9 cellular contexts compared by ENCODE assay signal in the genomic region with DNA sequence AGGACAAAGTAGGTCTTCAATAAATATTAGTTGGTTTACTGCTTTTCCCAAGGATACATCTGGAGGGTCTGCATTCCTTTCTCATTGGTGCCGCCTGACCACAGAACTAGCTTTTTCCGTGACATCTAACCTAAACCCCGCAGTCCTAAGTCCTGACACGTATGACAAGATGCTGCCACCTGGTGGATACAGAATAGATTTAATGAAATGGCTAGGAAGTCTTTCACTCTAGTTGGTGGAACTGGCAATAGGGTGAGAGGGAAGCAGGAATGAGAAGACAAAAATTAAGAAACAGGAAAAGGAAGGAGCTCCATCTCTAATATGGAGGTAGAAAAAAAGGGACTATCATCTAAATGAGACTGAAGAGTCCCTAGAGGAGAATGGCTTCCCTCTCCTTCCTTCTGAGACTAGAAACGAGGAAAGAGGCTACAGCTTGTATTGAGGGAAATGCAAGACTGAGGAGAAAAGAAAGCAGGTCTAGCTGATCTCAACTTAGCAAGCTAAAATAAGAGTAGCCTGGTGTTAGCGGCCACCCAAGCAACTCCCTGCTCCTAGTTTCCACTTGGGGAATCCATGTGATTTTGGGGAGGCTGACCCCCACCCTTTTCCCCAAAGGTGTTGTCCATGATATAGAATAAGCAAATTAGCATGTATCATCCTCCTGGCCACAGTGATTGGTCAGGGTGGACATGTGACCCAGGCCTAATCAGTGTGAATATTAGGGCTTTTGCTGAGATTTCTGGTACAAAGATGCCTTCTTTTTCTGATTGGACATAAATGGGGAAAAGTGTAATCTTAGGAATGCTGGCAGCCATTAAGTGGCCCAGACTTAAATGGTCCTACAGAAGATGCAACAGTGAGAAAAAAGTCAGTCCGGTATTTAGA. TPM values are rescaled to one million over a fixed set of nuclear protein-coding genes. Genes with fewer than 3 reads are reported as not detected.
DNase-seq lines count a peak whose midpoint lies in the region; ATAC-seq, FAIRE-seq and TF ChIP-seq lines count a peak whose summit lies in the region.
"Had no signal": no experiment of that assay in that cellular context is flagged by ENCODE, and none has a peak within 500 bp of the region (broad histone marks: within the 10 kb centered on the region; RNA-seq: fewer than 3 reads in every experiment).

No MANE protein-coding gene starts in this region.

- peaks cover 37% of the 10 kb centered on the region for H3K36me3 Mint-ChIP-seq in CD4-positive, alpha-beta T cell (ENCODE audit: low read depth)
- peaks cover 37% of the 10 kb centered on the region for H3K36me3 Mint-ChIP-seq in T-helper 2 cell treated with Interferon-gamma antibody and Interleukin-4, amounts not matched to agents 5 μg/mL and 100 μg/mL, for 36 hours (ENCODE audit: low read depth)

- no peaks in the 10 kb centered on the region for H3K9me3 Mint-ChIP-seq in CD4-positive, alpha-beta T cell
- H3K9me3 Mint-ChIP-seq in T-helper 2 cell treated with Interferon-gamma antibody and Interleukin-4, amounts not matched to agents 5 μg/mL and 100 μg/mL, for 36 hours, result no peaks in the 10 kb centered on the region

- intact Hi-C loops in CD4-positive, alpha-beta T cell (cut with DNase I, micrococcal nuclease), result loop anchor here (1.0 to 10.0 kb wide), 7 partner anchors 13 to 266 kb away; partner anchors contain the start of genes GABPB2 (in 1 of the 2), PIP5K1A (in 1 of the 2), VPS72 (in 1 of the 2) and ZNF687 (in 1 of the 2)

- no peaks in the 10 kb centered on the region for H3K27me3 ChIP-seq in CD4-positive, alpha-beta T cell (ENCODE audit: control insufficient read depth, insufficient read depth, low read length)
- H3K27me3 ChIP-seq in HAP-1 (ENCODE audit: low read depth) (no peaks in the 10 kb centered on the region), bronchial epithelial cell (ENCODE audit: control insufficient read depth, insufficient read depth, low read length) (no peaks in the 10 kb centered on the region)

- no peaks in the 10 kb centered on the region for H3K9me3 ChIP-seq in CD4-positive, alpha-beta T cell (ENCODE audit: control insufficient read depth, low read length)
- no peaks in the 10 kb centered on the region for H3K9me3 ChIP-seq in HAP-1

- peak; percentile 85 for TF ChIP-seq CTCF in CD4-positive, alpha-beta T cell (IDR thresholded peaks at IDR 0.05)
- peak; percentile 58 for TF ChIP-seq CTCF in bronchial epithelial cell (IDR thresholded peaks at IDR 0.05; ENCODE audit: insufficient read depth, low read length, severe bottlenecking)

- CTCF ChIA-PET in CD4-positive, alpha-beta T cell (lab: Charles Lee), result interaction anchor here (0.5 to 3.7 kb wide), 32 partner anchors 9 to 253 kb away, joined by 3 to 54 read pairs (median 5); partner anchors contain the start of genes PI4KB, PSMD4, VPS72 and ZNF687

- no peak overlapping the region for H3K4me3 ChIP-seq in HAP-1
- no peak overlapping the region for H3K4me3 ChIP-seq in bronchial epithelial cell (ENCODE audit: low read depth, low read length)

- H3K4me3 Mint-ChIP-seq in CD4-positive, alpha-beta T cell, result no peak overlapping the region
- H3K4me3 Mint-ChIP-seq in T-helper 2 cell treated with Interferon-gamma antibody and Interleukin-4, amounts not matched to agents 5 μg/mL and 100 μg/mL, for 36 hours, result no peak overlapping the region

- H3K27ac ChIP-seq in CD4-positive, alpha-beta T cell (ENCODE audit: low read depth, low read length), result no peak overlapping the region

- in situ Hi-C loops in HAP-1 (cut with MboI; ENCODE audit: low sequenced_read_pairs), result no loop called here

- peaks cover 3% of the 10 kb centered on the region for H3K4me1 ChIP-seq in HAP-1

- H3K36me3 ChIP-seq in HAP-1 (replicated peaks) (peaks cover 25% of the 10 kb centered on the region), bronchial epithelial cell (ENCODE audit: control insufficient read depth, insufficient read depth, low read length) (peaks cover 17% of the 10 kb centered on the region)

- no peaks in the 10 kb centered on the region for H3K27me3 Mint-ChIP-seq in CD4-positive, alpha-beta T cell
- no peaks in the 10 kb centered on the region for H3K27me3 Mint-ChIP-seq in T-helper 2 cell treated with Interferon-gamma antibody and Interleukin-4, amounts not matched to agents 5 μg/mL and 100 μg/mL, for 36 hours (ENCODE audit: low read depth)

- no peak for FAIRE-seq in bronchial epithelial cell (lab: Jason Lieb, UNC)

- peak; percentile 93 for ATAC-seq in CD4-positive, alpha-beta T cell (ENCODE audit: poor library complexity)
- ATAC-seq in HG03378 (IDR thresholded peaks at IDR 0.05; ENCODE audit: unreplicated experiment), result no peak

- DNase-seq in CD4-positive, alpha-beta T cell, result peak in 6 of 10 experiments; percentile 12 to 41 (median 30)
- DNase-seq in HAP-1 (ENCODE audit: low spot score in 2 of 2) (peak; percentile 67 to 82), NCI-H2081 (lab: John Stamatoyannopoulos, UW) (peak; percentile 87 to 90), bronchial epithelial cell (ENCODE audit: low read depth) (peak; percentile 74), inferior parietal cortex (ENCODE audit: extremely low spot score) (peak; percentile 96)
- DNase-seq in T-helper 2 cell treated with Interferon-gamma antibody and Interleukin-4, amounts not matched to agents 5 μg/mL and 100 μg/mL, for 36 hours (ENCODE audit: low spot score), result peak; percentile 41
- DNase-seq in stimulated activated CD4-positive, alpha-beta T cell treated with anti-CD3 and anti-CD28 coated beads, Interleukin-2, amount 100 ng/mL, for 24 hours, result peak; percentile 24 to 54

- POLR2A ChIA-PET in CD4-positive, alpha-beta T cell (lab: Charles Lee), result interaction anchor here (0.6 to 3.2 kb wide), 9 partner anchors 9 to 241 kb away, joined by 3 to 29 read pairs (median 3); partner anchors contain the start of genes PI4KB, PSMB4 and ZNF687

- peak overlapping the region; percentile 7 for H3K27ac Mint-ChIP-seq in CD4-positive, alpha-beta T cell
- H3K27ac Mint-ChIP-seq in T-helper 2 cell treated with Interferon-gamma antibody and Interleukin-4, amounts not matched to agents 5 μg/mL and 100 μg/mL, for 36 hours, result peak overlapping the region; percentile 66

- peaks cover 21% of the 10 kb centered on the region for H3K4me1 Mint-ChIP-seq in CD4-positive, alpha-beta T cell (ENCODE audit: low read depth)
- peaks cover 21% of the 10 kb centered on the region for H3K4me1 Mint-ChIP-seq in T-helper 2 cell treated with Interferon-gamma antibody and Interleukin-4, amounts not matched to agents 5 μg/mL and 100 μg/mL, for 36 hours (ENCODE audit: low read depth)

RNA-seq across cellular contexts. Expression of gene RFX5, which starts 5.9 kb away (rescaled TPM):
- 10 to 100 TPM; 62.0 to 65.7 TPM for total RNA-seq in CD4-positive, alpha-beta T cell
- total RNA-seq in bronchial epithelial cell, result 8.8 and 16.6 TPM in 2 replicates

RNA-seq across cellular contexts. Expression of gene PI4KB, which starts 13.9 kb away (rescaled TPM):
- 10 to 100 TPM; 50.2 to 51.0 TPM for total RNA-seq in CD4-positive, alpha-beta T cell
- total RNA-seq in bronchial epithelial cell, result 20.8 and 30.9 TPM in 2 replicates

RNA-seq across cellular contexts. Expression of gene SELENBP1, which starts 31.4 kb away (rescaled TPM):
- not detected for total RNA-seq in CD4-positive, alpha-beta T cell
- total RNA-seq in bronchial epithelial cell, result 4.2 and 7.0 TPM in 2 replicates
- total RNA-seq: activated CD8-positive, alpha-beta memory T cell treated with anti-CD3 and anti-CD28 coated beads for 36 hours had no signal

RNA-seq across cellular contexts. Expression of gene PSMB4, which starts 58.3 kb away (rescaled TPM):
- total RNA-seq in CD4-positive, alpha-beta T cell, result 100 to 1,000 TPM; 316 to 324 TPM
- total RNA-seq in bronchial epithelial cell, result 350 and 396 TPM in 2 replicates

RNA-seq across cellular contexts. Expression of gene ZNF687, which starts 59.0 kb away (rescaled TPM):
- 10 to 100 TPM; 38.9 to 40.0 TPM for total RNA-seq in CD4-positive, alpha-beta T cell
- 9.0 and 12.8 TPM in 2 replicates for total RNA-seq in bronchial epithelial cell

Comparison
In these comparisons a context has a peak if more than half of its experiments do, and no peak if none do; other contexts are left out.
1. DNase-seq: peak in every context shown above with its lines; median percentile 96 in inferior parietal cortex; 88 in NCI-H2081; 74 in HAP-1; 74 in bronchial epithelial cell; 41 in T-helper 2 cell treated with Interferon-gamma antibody and Interleukin-4, amounts not matched to agents 5 μg/mL and 100 μg/mL, for 36 hours; 39 in stimulated activated CD4-positive, alpha-beta T cell treated with anti-CD3 and anti-CD28 coated beads, Interleukin-2, amount 100 ng/mL, for 24 hours; 30 in CD4-positive, alpha-beta T cell.